ENCODE assay signal across 11 cellular contexts in genomic region chr10:112461029-112461887, GRCh38. TPM values are rescaled to one million over a fixed set of nuclear protein-coding genes. Genes with fewer than 3 reads are reported as not detected.
A peak's percentile ranks its signal among the peaks of the same experiment; 100 is the strongest.
DNase-seq lines count a peak whose midpoint lies in the region; ATAC-seq and TF ChIP-seq lines count a peak whose summit lies in the region.
"Had no signal": no experiment of that assay in that cellular context is flagged by ENCODE, and none has a peak within 500 bp of the region (broad histone marks: within the 10 kb centered on the region; RNA-seq: fewer than 3 reads in every experiment).

No MANE protein-coding gene starts in this region.

- no peaks in the 10 kb centered on the region for H3K27me3 Mint-ChIP-seq in activated CD4-positive, alpha-beta memory T cell treated with anti-CD3 and anti-CD28 coated beads for 36 hours
- no peaks in the 10 kb centered on the region for H3K27me3 Mint-ChIP-seq in neural progenitor cell (ENCODE audit: insufficient read depth, low read depth)

- POLR2A ChIA-PET in activated CD4-positive, alpha-beta memory T cell treated with anti-CD3 and anti-CD28 coated beads for 36 hours (lab: Charles Lee), result no interaction called here

- intact Hi-C loops in activated CD4-positive, alpha-beta memory T cell treated with anti-CD3 and anti-CD28 coated beads for 36 hours (cut with micrococcal nuclease), result loop anchor here (2.0 kb wide), 2 partner anchors 14 to 72 kb away; partner anchors contain the start of genes VTI1A and ZDHHC6
- intact Hi-C loops in left ventricle myocardium superior (cut with micrococcal nuclease), result no loop called here

- TF ChIP-seq CTCF in neural progenitor cell (IDR thresholded peaks at IDR 0.05), result no peak

- peak overlapping the region; percentile 94 for H3K27ac Mint-ChIP-seq in activated CD4-positive, alpha-beta memory T cell treated with anti-CD3 and anti-CD28 coated beads for 36 hours
- H3K27ac Mint-ChIP-seq in neural progenitor cell, result no peak overlapping the region

- H3K4me2 ChIP-seq in neural progenitor cell, result no peak overlapping the region

- no peak overlapping the region for H3K4me3 ChIP-seq in neural progenitor cell

- peaks cover 5% of the 10 kb centered on the region for H3K9me3 Mint-ChIP-seq in activated CD4-positive, alpha-beta memory T cell treated with anti-CD3 and anti-CD28 coated beads for 36 hours
- H3K9me3 Mint-ChIP-seq in neural progenitor cell, result no peaks in the 10 kb centered on the region

- H3K36me3 ChIP-seq in neural progenitor cell, result peaks cover 17% of the 10 kb centered on the region

- H3K4me3 Mint-ChIP-seq in activated CD4-positive, alpha-beta memory T cell treated with anti-CD3 and anti-CD28 coated beads for 36 hours, result no peak overlapping the region
- no peak overlapping the region for H3K4me3 Mint-ChIP-seq in neural progenitor cell

- no peaks in the 10 kb centered on the region for H3F3A ChIP-seq in neural progenitor cell (ENCODE audit: low read depth)

- H4K20me1 ChIP-seq in neural progenitor cell (ENCODE audit: low read depth), result no peaks in the 10 kb centered on the region

- no peak overlapping the region for H3K9ac ChIP-seq in neural progenitor cell

- CTCF ChIA-PET in activated CD4-positive, alpha-beta memory T cell treated with anti-CD3 and anti-CD28 coated beads for 36 hours (lab: Charles Lee), result interaction anchor here (0.7 to 3.1 kb wide), 4 partner anchors 10 to 20 kb away, joined by 3 to 18 read pairs (median 6); partner anchors contain the start of genes VTI1A and ZDHHC6

- no peaks in the 10 kb centered on the region for H3K79me2 ChIP-seq in neural progenitor cell (ENCODE audit: low read depth)

- H3K36me3 Mint-ChIP-seq in activated CD4-positive, alpha-beta memory T cell treated with anti-CD3 and anti-CD28 coated beads for 36 hours, result peaks cover 29% of the 10 kb centered on the region
- peaks cover 14% of the 10 kb centered on the region for H3K36me3 Mint-ChIP-seq in neural progenitor cell

- no peak overlapping the region for H2AFZ ChIP-seq in neural progenitor cell (replicated peaks)

- no peak overlapping the region for H3K27ac ChIP-seq in neural progenitor cell

- ATAC-seq in left ventricle myocardium superior, result no peak
- ATAC-seq in GM18873 (IDR thresholded peaks at IDR 0.05; ENCODE audit: low FRiP score, unreplicated experiment), result no peak
- ATAC-seq: right cardiac atrium had no signal

- no peaks in the 10 kb centered on the region for H3K4me1 ChIP-seq in neural progenitor cell

- peaks cover 24% of the 10 kb centered on the region for H3K4me1 Mint-ChIP-seq in activated CD4-positive, alpha-beta memory T cell treated with anti-CD3 and anti-CD28 coated beads for 36 hours (ENCODE audit: low read depth)
- H3K4me1 Mint-ChIP-seq in neural progenitor cell, result no peaks in the 10 kb centered on the region

- no peaks in the 10 kb centered on the region for H3K27me3 ChIP-seq in neural progenitor cell

- peaks cover 5% of the 10 kb centered on the region for H3K9me3 ChIP-seq in neural progenitor cell (ENCODE audit: low read depth)

- DNase-seq in stimulated activated CD4-positive, alpha-beta T cell treated with anti-CD3 and anti-CD28 coated beads, Interleukin-15, amount 100 ng/mL, for 24 hours, result peak; percentile 55
- no peak for DNase-seq in stimulated activated CD4-positive, alpha-beta T cell treated with anti-CD3 and anti-CD28 coated beads, Interleukin-4, amount 100 ng/mL, for 4 hours
- peak; percentile 77 for DNase-seq in activated CD4-positive, alpha-beta memory T cell treated with anti-CD3 and anti-CD28 coated beads for 36 hours
- peak; percentile 38 for DNase-seq in fibroblast of gingiva (ENCODE audit: low read depth)
- DNase-seq in neural progenitor cell (ENCODE audit: low spot score), result no peak
- no peak for DNase-seq in left ventricle myocardium superior
- no peak for DNase-seq in NCI-H1436 treated with DMSO at 0.1 percent for 48 hours (lab: John Stamatoyannopoulos, UW)
- DNase-seq: COR-L47, kidney, right cardiac atrium had no signal

RNA-seq across cellular contexts. Expression of gene VTI1A, which starts 14.2 kb away (rescaled TPM):
- total RNA-seq in activated CD4-positive, alpha-beta memory T cell treated with anti-CD3 and anti-CD28 coated beads for 36 hours, result 10 to 100 TPM; 24.3 to 24.5 TPM
- total RNA-seq in neural progenitor cell (ENCODE audit: low replicate concordance) (28.8 and 30.4 TPM in 2 replicates), left ventricle myocardium superior (22.9 TPM)

RNA-seq across cellular contexts. Expression of gene ZDHHC6, which starts 14.5 kb away (rescaled TPM):
- 10 to 100 TPM; 40.1 to 40.7 TPM for total RNA-seq in activated CD4-positive, alpha-beta memory T cell treated with anti-CD3 and anti-CD28 coated beads for 36 hours
- total RNA-seq in neural progenitor cell (ENCODE audit: low replicate concordance), result 28.2 and 37.7 TPM in 2 replicates
- total RNA-seq in left ventricle myocardium superior, result 17.6 TPM

Comparison
In these comparisons a context has a peak if more than half of its experiments do, and no peak if none do; other contexts are left out.
1. DNase-seq: peak in stimulated activated CD4-positive, alpha-beta T cell treated with anti-CD3 and anti-CD28 coated beads, Interleukin-15, amount 100 ng/mL, for 24 hours (single experiment), activated CD4-positive, alpha-beta memory T cell treated with anti-CD3 and anti-CD28 coated beads for 36 hours (single experiment) and fibroblast of gingiva (single experiment); none in stimulated activated CD4-positive, alpha-beta T cell treated with anti-CD3 and anti-CD28 coated beads, Interleukin-4, amount 100 ng/mL, for 4 hours (0 of 2), neural progenitor cell (single experiment), left ventricle myocardium superior (single experiment) and NCI-H1436 treated with DMSO at 0.1 percent for 48 hours (single experiment).